Comparison of ENCODE assay signal across 9 cellular contexts in genomic region chr2:30915485-30915884, GRCh38.
DNase-seq lines count a peak whose midpoint lies in the region; ATAC-seq and TF ChIP-seq lines count a peak whose summit lies in the region.
"Had no signal": no experiment of that assay in that cellular context is flagged by ENCODE, and none has a peak within 500 bp of the region (broad histone marks: within the 10 kb centered on the region; RNA-seq: fewer than 3 reads in every experiment).

No MANE protein-coding gene starts in this region.

- WGBS in gastroesophageal sphincter (ENCODE audit: low coverage in 1 of 2), 2 donors: 50% methylated on average over 1 of the region's 3 CpGs; no CpG with 5 or more reads in 1 of the 2 donors

- H3K4me3 Mint-ChIP-seq in activated T-cell treated with anti-CD3 and anti-CD28 coated beads, Interleukin-2, amount 50 U/mL, for 24 hours: no peak overlapping the region

- TF ChIP-seq CTCF in AG09319 (IDR thresholded peaks at IDR 0.05; ENCODE audit: low read depth, low read length) (peak; percentile 17), VCaP (conservative IDR thresholded peaks at IDR 0.05) (peak; percentile 73), gastroesophageal sphincter (IDR thresholded peaks at IDR 0.05) (no peak)

- no peaks in the 10 kb centered on the region for H3K36me3 Mint-ChIP-seq in activated T-cell treated with anti-CD3 and anti-CD28 coated beads, Interleukin-2, amount 50 U/mL, for 24 hours (ENCODE audit: low read depth)

- no peak overlapping the region for H3K4me3 ChIP-seq in H7 (ENCODE audit: insufficient read depth, low read depth, low read length)
- H3K4me3 ChIP-seq in gastroesophageal sphincter: no peak overlapping the region
- H3K4me3 ChIP-seq: tibial artery had no signal

- H3K27ac ChIP-seq in VCaP: no peak overlapping the region
- no peak overlapping the region for H3K27ac ChIP-seq in gastroesophageal sphincter
- H3K27ac ChIP-seq: tibial artery had no signal

- ATAC-seq in left lobe of liver: peak; percentile 49
- ATAC-seq in gastroesophageal sphincter: no peak

- H3K36me3 ChIP-seq in H7 (replicated peaks; ENCODE audit: control insufficient read depth, insufficient read depth, low read length) (no peaks in the 10 kb centered on the region), gastroesophageal sphincter (no peaks in the 10 kb centered on the region)
- H3K36me3 ChIP-seq: tibial artery had no signal

- H3K9me3 Mint-ChIP-seq in activated T-cell treated with anti-CD3 and anti-CD28 coated beads, Interleukin-2, amount 50 U/mL, for 24 hours: no peaks in the 10 kb centered on the region

- no peaks in the 10 kb centered on the region for H3K27me3 ChIP-seq in H7 (ENCODE audit: control insufficient read depth, insufficient read depth, low read length)
- no peaks in the 10 kb centered on the region for H3K27me3 ChIP-seq in gastroesophageal sphincter
- H3K27me3 ChIP-seq: tibial artery had no signal

- no peaks in the 10 kb centered on the region for H3K4me1 Mint-ChIP-seq in activated T-cell treated with anti-CD3 and anti-CD28 coated beads, Interleukin-2, amount 50 U/mL, for 24 hours (ENCODE audit: low read depth)

- DNase-seq in AG09319 (ENCODE audit: extremely low read depth, low read depth) (no peak), H7 (peak; percentile 74), left lobe of liver (ENCODE audit: low spot score) (no peak), DMS153 (lab: John Stamatoyannopoulos, UW) (no peak), NCI-H1417 treated with DMSO at 0.1 percent for 48 hours (lab: John Stamatoyannopoulos, UW) (no peak)
- DNase-seq in activated T-cell treated with anti-CD3 and anti-CD28 coated beads, Interleukin-2, amount 50 U/mL, for 24 hours: no peak
- DNase-seq: tibial artery had no signal

- TF ChIP-seq EP300 in gastroesophageal sphincter (IDR thresholded peaks at IDR 0.05): no peak

- H3K27me3 Mint-ChIP-seq in activated T-cell treated with anti-CD3 and anti-CD28 coated beads, Interleukin-2, amount 50 U/mL, for 24 hours: no peaks in the 10 kb centered on the region

- TF ChIP-seq POLR2A in gastroesophageal sphincter (IDR thresholded peaks at IDR 0.05): no peak

- no peaks in the 10 kb centered on the region for H3K9me3 ChIP-seq in gastroesophageal sphincter
- H3K9me3 ChIP-seq: tibial artery had no signal

- no peak overlapping the region for H3K27ac Mint-ChIP-seq in activated T-cell treated with anti-CD3 and anti-CD28 coated beads, Interleukin-2, amount 50 U/mL, for 24 hours

- H3K4me1 ChIP-seq in gastroesophageal sphincter: no peaks in the 10 kb centered on the region
- H3K4me1 ChIP-seq: tibial artery had no signal

Comparison
In these comparisons a context has a peak if more than half of its experiments do, and no peak if none do; other contexts are left out.
1. CTCF ChIP-seq: peak in AG09319 (single experiment) and VCaP (single experiment); none in gastroesophageal sphincter (0 of 4).